In genomic region chr1:227856147-227856858, GRCh38 we compare ENCODE assay signal across 33 cellular contexts. TPM values are rescaled to one million over a fixed set of nuclear protein-coding genes. Genes with fewer than 3 reads are reported as not detected.
"Had no signal": no experiment of that assay in that cellular context is flagged by ENCODE, and none has a peak within 500 bp of the region (broad histone marks: within the 10 kb centered on the region; RNA-seq: fewer than 3 reads in every experiment).

No MANE protein-coding gene starts in this region.

- H3K27ac Mint-ChIP-seq: stimulated activated effector memory CD8-positive, alpha-beta T cell treated with anti-CD3 and anti-CD28 coated beads, Interleukin-12 subunit alpha, Interleukin-12 subunit beta, amount 100 ng/mL, for 72 hours; stimulated activated memory B cell treated with anti-CD40 and anti-IgM and Interleukin-4, amounts not matched to agents 10 μg/mL and 1 μg/mL and 100 μg/mL, for 72 hours; stimulated activated naive B cell treated with anti-CD40 and anti-IgM and Interleukin-4, amounts not matched to agents 10 μg/mL and 1 μg/mL and 100 μg/mL, for 72 hours; stimulated activated naive CD8-positive, alpha-beta T cell treated with anti-CD3 and anti-CD28 coated beads, Interleukin-15, Interleukin-2, amounts not matched to agents 100 ng/mL and 50 ng/mL, for 24 hours; type B pancreatic cell had no signal

- H3K4me1 Mint-ChIP-seq: stimulated activated effector memory CD8-positive, alpha-beta T cell treated with anti-CD3 and anti-CD28 coated beads, Interleukin-12 subunit alpha, Interleukin-12 subunit beta, amount 100 ng/mL, for 72 hours; stimulated activated memory B cell treated with anti-CD40 and anti-IgM and Interleukin-4, amounts not matched to agents 10 μg/mL and 1 μg/mL and 100 μg/mL, for 72 hours; stimulated activated naive B cell treated with anti-CD40 and anti-IgM and Interleukin-4, amounts not matched to agents 10 μg/mL and 1 μg/mL and 100 μg/mL, for 72 hours; stimulated activated naive CD8-positive, alpha-beta T cell treated with anti-CD3 and anti-CD28 coated beads, Interleukin-15, amount 100 ng/mL, for 72 hours had no signal

- H3K9me3 ChIP-seq: stomach, suprapubic skin, testis, thoracic aorta, thyroid gland, tibial artery, tibial nerve, transverse colon, upper lobe of left lung, upper lobe of right lung, uterus, vagina had no signal

- H3K4me3 Mint-ChIP-seq: stimulated activated effector memory CD8-positive, alpha-beta T cell treated with anti-CD3 and anti-CD28 coated beads, Interleukin-12 subunit alpha, Interleukin-12 subunit beta, amount 100 ng/mL, for 72 hours; stimulated activated memory B cell treated with anti-CD40 and anti-IgM and Interleukin-4, amounts not matched to agents 10 μg/mL and 1 μg/mL and 100 μg/mL, for 72 hours; stimulated activated naive B cell treated with anti-CD40 and anti-IgM and Interleukin-4, amounts not matched to agents 10 μg/mL and 1 μg/mL and 100 μg/mL, for 72 hours; stimulated activated naive CD8-positive, alpha-beta T cell treated with anti-CD3 and anti-CD28 coated beads, Interleukin-15, amount 100 ng/mL, for 72 hours; stimulated activated naive CD8-positive, alpha-beta T cell treated with anti-CD3 and anti-CD28 coated beads, Interleukin-15, Interleukin-2, amounts not matched to agents 100 ng/mL and 50 ng/mL, for 24 hours; type B pancreatic cell had no signal

- H3K27me3 ChIP-seq: suprapubic skin, testis, thyroid gland, tibial nerve, upper lobe of left lung, upper lobe of right lung, uterus, vagina had no signal

- DNase-seq: stimulated activated CD4-positive, alpha-beta T cell treated with anti-CD3 and anti-CD28 coated beads, Interleukin-2, amount 100 ng/mL, for 48 hours; stimulated activated CD4-positive, alpha-beta T cell treated with anti-CD3 and anti-CD28 coated beads, Interleukin-4, amount 100 ng/mL, for 1 hour; stimulated activated CD4-positive, alpha-beta T cell treated with anti-CD3 and anti-CD28 coated beads, Interleukin-4, amount 100 ng/mL, for 24 hours; stimulated activated CD4-positive, alpha-beta T cell treated with anti-CD3 and anti-CD28 coated beads, Interleukin-4, amount 100 ng/mL, for 4 hours; stimulated activated CD8-positive, alpha-beta memory T cell treated with anti-CD3 and anti-CD28 coated beads, Interleukin-4, amount 100 ng/mL, for 48 hours; stimulated activated naive B cell treated with anti-CD40 and anti-IgM and Interleukin-4, amounts not matched to agents 10 μg/mL and 1 μg/mL and 100 μg/mL, for 72 hours; stimulated activated naive CD4-positive, alpha-beta T cell; stimulated activated naive CD4-positive, alpha-beta T cell treated with Interleukin-2 at 50 U/mL for 16 hours; stimulated activated naive CD8-positive, alpha-beta T cell treated with anti-CD3 and anti-CD28 coated beads, Interleukin-15, amount 100 ng/mL, for 72 hours; stimulated activated naive CD8-positive, alpha-beta T cell treated with anti-CD3 and anti-CD28 coated beads, Interleukin-15, Interleukin-2, amounts not matched to agents 100 U/mL and 50 U/mL, for 24 hours; stomach; substantia nigra; testis; thyroid gland; tibial artery; transverse colon; upper lobe of left lung; upper lobe of right lung; uterus had no signal

- FAIRE-seq: urothelium cell line had no signal

- H3K4me3 ChIP-seq: stomach, suprapubic skin, thoracic aorta, thyroid gland, tibial artery, tibial nerve, transverse colon, upper lobe of left lung, upper lobe of right lung, uterus, vagina had no signal

- ATAC-seq: stimulated activated effector memory CD8-positive, alpha-beta T cell treated with anti-CD3 and anti-CD28 coated beads, Interleukin-12 subunit alpha, Interleukin-12 subunit beta, amount 100 ng/mL, for 72 hours; stimulated activated memory B cell treated with anti-CD40 and anti-IgM and Interleukin-4, amounts not matched to agents 10 μg/mL and 1 μg/mL and 100 μg/mL, for 72 hours; stimulated activated naive B cell treated with anti-CD40 and anti-IgM and Interleukin-4, amounts not matched to agents 10 μg/mL and 1 μg/mL and 100 μg/mL, for 72 hours; stimulated activated naive CD8-positive, alpha-beta T cell treated with anti-CD3 and anti-CD28 coated beads, Interleukin-15, amount 100 ng/mL, for 72 hours; stimulated activated naive CD8-positive, alpha-beta T cell treated with anti-CD3 and anti-CD28 coated beads, Interleukin-15, Interleukin-2, amounts not matched to agents 100 U/mL and 50 U/mL, for 24 hours; upper lobe of right lung had no signal

- H3K36me3 Mint-ChIP-seq: stimulated activated memory B cell treated with anti-CD40 and anti-IgM and Interleukin-4, amounts not matched to agents 10 μg/mL and 1 μg/mL and 100 μg/mL, for 72 hours; stimulated activated naive B cell treated with anti-CD40 and anti-IgM and Interleukin-4, amounts not matched to agents 10 μg/mL and 1 μg/mL and 100 μg/mL, for 72 hours; type B pancreatic cell had no signal

- H3K27ac ChIP-seq: stomach, suprapubic skin, testis, thoracic aorta, thyroid gland, tibial artery, tibial nerve, transverse colon, upper lobe of left lung, upper lobe of right lung, uterus, vagina had no signal

- H3K4me1 ChIP-seq: stomach, suprapubic skin, testis, thyroid gland, tibial artery, tibial nerve, transverse colon, upper lobe of left lung, upper lobe of right lung, uterus, vagina had no signal

- H3K9me3 Mint-ChIP-seq: stimulated activated effector memory CD8-positive, alpha-beta T cell treated with anti-CD3 and anti-CD28 coated beads, Interleukin-12 subunit alpha, Interleukin-12 subunit beta, amount 100 ng/mL, for 72 hours; stimulated activated memory B cell treated with anti-CD40 and anti-IgM and Interleukin-4, amounts not matched to agents 10 μg/mL and 1 μg/mL and 100 μg/mL, for 72 hours; stimulated activated naive B cell treated with anti-CD40 and anti-IgM and Interleukin-4, amounts not matched to agents 10 μg/mL and 1 μg/mL and 100 μg/mL, for 72 hours; stimulated activated naive CD8-positive, alpha-beta T cell treated with anti-CD3 and anti-CD28 coated beads, Interleukin-15, amount 100 ng/mL, for 72 hours; stimulated activated naive CD8-positive, alpha-beta T cell treated with anti-CD3 and anti-CD28 coated beads, Interleukin-15, Interleukin-2, amounts not matched to agents 100 ng/mL and 50 ng/mL, for 24 hours; type B pancreatic cell had no signal

- H3K27me3 Mint-ChIP-seq: stimulated activated naive CD8-positive, alpha-beta T cell treated with anti-CD3 and anti-CD28 coated beads, Interleukin-15, amount 100 ng/mL, for 72 hours had no signal

- H3K36me3 ChIP-seq: stomach, suprapubic skin, thoracic aorta, thyroid gland, tibial artery, tibial nerve, transverse colon, upper lobe of left lung, upper lobe of right lung, uterus, vagina had no signal

RNA-seq across cellular contexts. Expression of gene PRSS38, which starts 40.8 kb away (rescaled TPM):
- total RNA-seq: stomach, subcutaneous adipose tissue, suprapubic skin, temporal lobe, thoracic aorta, thyroid gland, tibial nerve, transverse colon, upper lobe of left lung, upper lobe of right lung, ureter, urinary bladder, uterus, vagina had no signal
- polyA plus RNA-seq: stomach, thymus, urinary bladder had no signal
